Comparison of ENCODE assay signal across 8 cellular contexts in the genomic region with DNA sequence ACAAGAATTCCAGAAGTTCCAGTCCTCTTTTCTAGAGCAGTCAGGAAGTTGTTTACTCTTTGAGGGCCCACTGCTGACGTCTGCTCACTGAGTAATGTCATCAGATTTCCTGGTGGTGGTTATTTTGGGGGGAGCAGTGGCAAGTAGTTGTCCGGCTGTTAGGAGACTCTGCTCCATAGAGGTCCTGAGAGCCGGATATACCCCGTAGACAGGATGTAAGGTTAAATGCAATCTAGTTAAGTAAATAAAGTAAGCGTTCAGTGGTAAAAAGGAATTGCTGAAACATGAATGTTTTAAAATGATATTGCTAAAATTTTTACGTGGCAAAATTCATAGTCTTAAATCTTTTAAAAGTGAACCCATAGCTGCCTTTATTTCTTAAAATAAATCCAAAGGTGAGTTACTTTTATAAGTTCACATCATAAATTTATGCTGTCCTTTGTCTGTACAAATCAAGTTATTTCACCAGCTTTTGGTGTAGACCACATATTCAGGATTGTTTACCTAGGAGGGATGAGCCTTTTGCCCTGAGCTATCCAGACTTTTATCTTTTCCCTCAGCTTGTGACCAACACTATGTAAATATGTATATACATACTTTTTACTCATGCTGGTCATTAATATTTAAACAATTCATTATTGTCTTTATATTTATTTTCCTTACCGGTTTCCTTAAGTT.
DNase-seq lines count a peak whose midpoint lies in the region; ATAC-seq and TF ChIP-seq lines count a peak whose summit lies in the region.

No MANE protein-coding gene starts in this region.

- no peak overlapping the region for H3K4me3 Mint-ChIP-seq in memory B cell

- H3K9me3 Mint-ChIP-seq in memory B cell, result no peaks in the 10 kb centered on the region

- H3K4me1 Mint-ChIP-seq in memory B cell, result peaks cover 12% of the 10 kb centered on the region

- H3K27me3 Mint-ChIP-seq in memory B cell, result no peaks in the 10 kb centered on the region

- H3K27ac Mint-ChIP-seq in memory B cell, result no peak overlapping the region

- TF ChIP-seq CTCF in LNCaP clone FGC (IDR thresholded peaks at IDR 0.05; ENCODE audit: control insufficient read depth, extremely low read depth, insufficient read depth) (no peak), body of pancreas (IDR thresholded peaks at IDR 0.05) (no peak), foreskin keratinocyte (conservative IDR thresholded peaks at IDR 0.05) (no peak)

- H3K4me1 ChIP-seq in body of pancreas (peaks cover 9% of the 10 kb centered on the region), foreskin keratinocyte (no peaks in the 10 kb centered on the region)

- peak; percentile 48 for ATAC-seq in body of pancreas
- ATAC-seq in memory B cell (ENCODE audit: low read depth), result peak; percentile 66
- no peak for ATAC-seq in GM18511 (IDR thresholded peaks at IDR 0.05; ENCODE audit: unreplicated experiment)
- ATAC-seq in HG02852 (IDR thresholded peaks at IDR 0.05; ENCODE audit: unreplicated experiment), result no peak
- ATAC-seq in foreskin keratinocyte, result no peak

- no peaks in the 10 kb centered on the region for H3K36me3 Mint-ChIP-seq in memory B cell

- H3K27ac ChIP-seq in body of pancreas (peak overlapping the region in 1 of 4 donors; percentile 38), foreskin keratinocyte (no peak overlapping the region)

- H3K36me3 ChIP-seq in body of pancreas (replicated peaks in 1 of 2; ENCODE audit: insufficient read depth in 1 of 2, low read depth in 2 of 2), result no peaks in the 10 kb centered on the region

- peak; percentile 1 for DNase-seq in DMS153 treated with DMSO at 0.1 percent for 48 hours (lab: John Stamatoyannopoulos, UW; ENCODE audit: unreplicated experiment)
- DNase-seq in LNCaP clone FGC (ENCODE audit: low read depth), result no peak
- DNase-seq in body of pancreas, result peak in 3 of 4 donors; percentile 14 to 39 (median 25)
- no peak for DNase-seq in memory B cell (ENCODE audit: low spot score in 2 of 2)
- no peak for DNase-seq in mesenteric fat pad (ENCODE audit: low spot score)
- DNase-seq in foreskin keratinocyte, result no peak

- TF ChIP-seq POLR2A in body of pancreas (IDR thresholded peaks at IDR 0.05), result no peak

- WGBS in body of pancreas, 2 donors, result 19 to 33% methylated on average over 7 of the region's 7 CpGs

- intact Hi-C loops in body of pancreas (cut with DNase I), result no loop called here

- H3K4me3 ChIP-seq in LNCaP clone FGC (ENCODE audit: low read depth, low read length) (peak overlapping the region; percentile 10; the same call in 1 of the 2 replicates), body of pancreas (no peak overlapping the region)

- no peaks in the 10 kb centered on the region for H3K9me3 ChIP-seq in body of pancreas

- H3K27me3 ChIP-seq in body of pancreas (no peaks in the 10 kb centered on the region), foreskin keratinocyte (no peaks in the 10 kb centered on the region)

Comparison
In these comparisons a context has a peak if more than half of its experiments do, and no peak if none do; other contexts are left out.
1. DNase-seq: peak in DMS153 treated with DMSO at 0.1 percent for 48 hours (single experiment) and body of pancreas (3 of 4); none in LNCaP clone FGC (single experiment), memory B cell (0 of 2), mesenteric fat pad (single experiment) and foreskin keratinocyte (0 of 2).
2. ATAC-seq: peak in body of pancreas (single experiment) and memory B cell (single experiment); none in GM18511 (single experiment), HG02852 (single experiment) and foreskin keratinocyte (single experiment).